ENCODE assay signal across 8 cellular contexts in the genomic region with DNA sequence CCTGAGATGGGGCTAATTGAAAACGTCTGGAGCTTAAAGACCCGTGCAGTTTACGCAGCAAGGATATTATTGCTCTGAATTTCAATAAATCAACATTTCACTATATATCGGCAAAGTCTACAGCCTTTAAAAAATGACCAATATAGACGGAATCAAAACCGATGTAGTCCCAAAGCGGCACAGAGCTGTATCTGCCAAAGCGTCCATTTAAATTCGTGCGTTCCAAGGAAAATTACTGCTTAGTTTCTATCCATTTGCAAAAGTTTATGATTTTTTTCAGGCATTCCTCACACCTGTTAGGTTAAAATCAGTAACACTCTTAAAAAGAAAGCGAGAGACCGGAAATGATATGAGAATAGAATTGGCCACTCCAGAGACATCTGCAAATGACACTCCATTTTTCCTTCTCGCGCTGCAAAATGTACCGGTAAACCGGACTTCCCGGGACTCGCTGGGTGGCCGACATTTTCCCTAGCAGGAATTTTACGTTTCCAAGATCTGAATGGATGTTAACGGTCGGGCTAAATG. TPM values are rescaled to one million over a fixed set of nuclear protein-coding genes. Genes with fewer than 3 reads are reported as not detected.
DNase-seq lines count a peak whose midpoint lies in the region; ATAC-seq and TF ChIP-seq lines count a peak whose summit lies in the region.

No MANE protein-coding gene starts in this region.

- peak overlapping the region; percentile 73 for H3K4me3 ChIP-seq in skeletal muscle cell (ENCODE audit: low read depth, low read length)

- H3K27ac Mint-ChIP-seq in activated CD8-positive, alpha-beta T cell treated with anti-CD3 and anti-CD28 coated beads for 36 hours, result peak overlapping the region; percentile 99

- POLR2A ChIA-PET in activated CD8-positive, alpha-beta T cell treated with anti-CD3 and anti-CD28 coated beads for 36 hours (lab: Charles Lee), result interaction anchor here (0.6 to 6.2 kb wide), 41 partner anchors 9 to 1120 kb away, joined by 3 to 206 read pairs (median 5); a partner anchor contains a TSS

- in situ Hi-C loops in KBM-7 (cut with MboI; ENCODE audit: low pct_unique_long_range_greater_than_20kb, low sequenced_read_pairs), result no loop called here

- intact Hi-C loops in activated CD8-positive, alpha-beta T cell treated with anti-CD3 and anti-CD28 coated beads for 36 hours (cut with micrococcal nuclease), result no loop called here
- intact Hi-C loops in left ventricle myocardium superior (cut with micrococcal nuclease), result no loop called here

- H3K9me3 Mint-ChIP-seq in activated T-cell treated with anti-CD3 and anti-CD28 coated beads, Interleukin-2, amount 50 U/mL, for 4 hours, result no peaks in the 10 kb centered on the region
- no peaks in the 10 kb centered on the region for H3K9me3 Mint-ChIP-seq in activated CD8-positive, alpha-beta T cell treated with anti-CD3 and anti-CD28 coated beads for 36 hours

- peaks cover 43% of the 10 kb centered on the region for H3K36me3 Mint-ChIP-seq in activated T-cell treated with anti-CD3 and anti-CD28 coated beads, Interleukin-2, amount 50 U/mL, for 4 hours (ENCODE audit: insufficient read depth)
- peaks cover 45% of the 10 kb centered on the region for H3K36me3 Mint-ChIP-seq in activated CD8-positive, alpha-beta T cell treated with anti-CD3 and anti-CD28 coated beads for 36 hours (ENCODE audit: low read depth)

- CTCF ChIA-PET in activated CD8-positive, alpha-beta T cell treated with anti-CD3 and anti-CD28 coated beads for 36 hours (lab: Charles Lee), result interaction anchor here (0.7 to 1.9 kb wide), 5 partner anchors 10 to 168 kb away, joined by 3 to 8 read pairs (median 4); no protein-coding TSS in a partner anchor

- H3K27me3 Mint-ChIP-seq in activated T-cell treated with anti-CD3 and anti-CD28 coated beads, Interleukin-2, amount 50 U/mL, for 4 hours (ENCODE audit: low read depth), result peaks cover 5% of the 10 kb centered on the region
- no peaks in the 10 kb centered on the region for H3K27me3 Mint-ChIP-seq in activated CD8-positive, alpha-beta T cell treated with anti-CD3 and anti-CD28 coated beads for 36 hours

- no peak for TF ChIP-seq CTCF in activated CD8-positive, alpha-beta T cell treated with anti-CD3 and anti-CD28 coated beads for 36 hours (IDR thresholded peaks at IDR 0.05)

- H3K4me3 Mint-ChIP-seq in activated T-cell treated with anti-CD3 and anti-CD28 coated beads, Interleukin-2, amount 50 U/mL, for 4 hours, result peak overlapping the region; percentile 99
- H3K4me3 Mint-ChIP-seq in activated CD8-positive, alpha-beta T cell treated with anti-CD3 and anti-CD28 coated beads for 36 hours, result peak overlapping the region; percentile 97

- DNase-seq in activated T-cell treated with anti-CD3 and anti-CD28 coated beads, Interleukin-2, amount 50 U/mL, for 4 hours, result no peak
- DNase-seq in activated T-cell treated with anti-CD3 and anti-CD28 coated beads for 4 hours, result no peak
- DNase-seq in activated CD8-positive, alpha-beta T cell treated with anti-CD3 and anti-CD28 coated beads for 36 hours, result no peak
- no peak for DNase-seq in left ventricle myocardium superior
- DNase-seq in skeletal muscle cell (ENCODE audit: low read depth), result no peak
- no peak for DNase-seq in NCI-H82 treated with DMSO at 0.1 percent for 48 hours (lab: John Stamatoyannopoulos, UW; ENCODE audit: unreplicated experiment)
- no peak for DNase-seq in KBM-7

- ATAC-seq in activated T-cell treated with anti-CD3 and anti-CD28 coated beads, Interleukin-2, amount 50 U/mL, for 4 hours, result peak; percentile 16 to 20
- ATAC-seq in HG03439 (IDR thresholded peaks at IDR 0.05; ENCODE audit: unreplicated experiment) (peak; percentile 12), left ventricle myocardium superior (peak; percentile 9)
- ATAC-seq in activated CD8-positive, alpha-beta T cell treated with anti-CD3 and anti-CD28 coated beads for 36 hours, result peak; percentile 26

- H3K4me1 Mint-ChIP-seq in activated T-cell treated with anti-CD3 and anti-CD28 coated beads, Interleukin-2, amount 50 U/mL, for 4 hours (ENCODE audit: low read depth), result peaks cover 22% of the 10 kb centered on the region
- H3K4me1 Mint-ChIP-seq in activated CD8-positive, alpha-beta T cell treated with anti-CD3 and anti-CD28 coated beads for 36 hours (ENCODE audit: low read depth), result peaks cover 24% of the 10 kb centered on the region

RNA-seq across cellular contexts. Expression of a gene that starts 0.8 kb away (rescaled TPM):
- 100 to 1,000 TPM; 665 to 738 (median 720) TPM for total RNA-seq in activated T-cell treated with anti-CD3 and anti-CD28 coated beads, Interleukin-2, amount 50 U/mL, for 4 hours
- total RNA-seq in activated CD8-positive, alpha-beta T cell treated with anti-CD3 and anti-CD28 coated beads for 36 hours, result 100 to 1,000 TPM; 450 to 466 TPM
- total RNA-seq in left ventricle myocardium superior, result 455 TPM

RNA-seq across cellular contexts. Expression of a gene that starts 23.7 kb away (rescaled TPM):
- total RNA-seq in activated T-cell treated with anti-CD3 and anti-CD28 coated beads, Interleukin-2, amount 50 U/mL, for 4 hours, result 10 to 100 TPM; 91.0 to 92.4 (median 92.2) TPM
- 100 to 1,000 TPM; 110 to 125 TPM for total RNA-seq in activated CD8-positive, alpha-beta T cell treated with anti-CD3 and anti-CD28 coated beads for 36 hours
- total RNA-seq in left ventricle myocardium superior, result 9.7 TPM

RNA-seq across cellular contexts. Expression of a gene that starts 59.9 kb away (rescaled TPM):
- not detected for total RNA-seq in activated T-cell treated with anti-CD3 and anti-CD28 coated beads, Interleukin-2, amount 50 U/mL, for 4 hours
- not detected for total RNA-seq in activated CD8-positive, alpha-beta T cell treated with anti-CD3 and anti-CD28 coated beads for 36 hours
- total RNA-seq in left ventricle myocardium superior, result 4.0 TPM
